In genomic region chr15:82530606-82531379, GRCh38 we compare ENCODE assay signal across 1 cellular context.
TF ChIP-seq lines count a peak whose summit lies in the region.

No MANE protein-coding gene starts in this region.

TF ChIP-seq in K562, 482 proteins besides CTCF, POLR2A, EP300 and RAD21 (continued from another document and continues in another):
- TF ChIP-seq RERE (CRISPR knock-in tag; IDR thresholded peaks at IDR 0.05; ENCODE audit: borderline replicate concordance) (no peak), MTA2 (IDR thresholded peaks at IDR 0.05; ENCODE audit: low read depth) (no peak), NBN (IDR thresholded peaks at IDR 0.05; ENCODE audit: low read depth) (0 out of 2 replicates have a peak, but pooled peaks have one; percentile 50), ZNF354B (CRISPR knock-in tag; IDR thresholded peaks at IDR 0.05) (no peak), ZNF134 (CRISPR knock-in tag; conservative IDR thresholded peaks at IDR 0.05) (no peak), MAX (CRISPR knock-in tag; IDR thresholded peaks at IDR 0.05) (0 out of 2 replicates have a peak, but pooled peaks have one; percentile 36), SIX5 (IDR thresholded peaks at IDR 0.05; ENCODE audit: borderline replicate concordance in 1 of 2, insufficient read depth in 1 of 2, low read depth in 1 of 2, low read length in 2 of 2) (no peak), TEAD1 (CRISPR knock-in tag; IDR thresholded peaks at IDR 0.05) (0 out of 4 replicates have a peak, but pooled peaks of 1 of the 2 experiments have one; percentile 24), DMBX1 (CRISPR knock-in tag; IDR thresholded peaks at IDR 0.05; ENCODE audit: borderline replicate concordance) (no peak), CREM (IDR thresholded peaks at IDR 0.05; ENCODE audit: low read depth) (no peak), CREB3 (tag; conservative IDR thresholded peaks at IDR 0.05; ENCODE audit: low read depth) (no peak), TFAP4 (CRISPR knock-in tag; IDR thresholded peaks at IDR 0.05; ENCODE audit: borderline replicate concordance) (peak; percentile 80), ZBTB7A (IDR thresholded peaks at IDR 0.05; ENCODE audit: borderline replicate concordance, control insufficient read depth, low read depth, low read length) (0 out of 2 replicates have a peak, but pooled peaks have one; percentile 19), XRCC4 (IDR thresholded peaks at IDR 0.05; ENCODE audit: extremely low read depth, insufficient read depth, insufficient read length) (no peak), TCF15 (CRISPR knock-in tag; IDR thresholded peaks at IDR 0.05) (no peak), ZBTB12 (CRISPR knock-in tag; IDR thresholded peaks at IDR 0.05) (no peak), GTF2B (IDR thresholded peaks at IDR 0.05; ENCODE audit: extremely low read depth, insufficient read length) (no peak), KAT7 (CRISPR knock-in tag; IDR thresholded peaks at IDR 0.05; ENCODE audit: borderline replicate concordance) (0 out of 2 replicates have a peak, but pooled peaks have one; percentile 34), KDM1A (IDR thresholded peaks at IDR 0.05) (no peak), PKNOX1 (IDR thresholded peaks at IDR 0.05) (peak; percentile 62), U2AF1 (optimal IDR thresholded peaks at IDR 0.05; ENCODE audit: low read depth, low read length) (no peak), ELF4 (CRISPR knock-in tag; IDR thresholded peaks at IDR 0.05) (peak; percentile 17; the same call in 1 of the 2 replicates), FOXJ2 (tag; IDR thresholded peaks at IDR 0.05) (no peak), CREB1 (IDR thresholded peaks at IDR 0.05) (no peak), CREB1 (CRISPR knock-in tag; IDR thresholded peaks at IDR 0.05) (peak; percentile 39; the same call in 1 of the 2 replicates), DPF2 (IDR thresholded peaks at IDR 0.05) (0 out of 2 replicates have a peak, but pooled peaks have one; percentile 37), KDM2B (CRISPR knock-in tag; IDR thresholded peaks at IDR 0.05) (no peak), ZFX (CRISPR knock-in tag; IDR thresholded peaks at IDR 0.05) (peak; percentile 39; the same call in 1 of the 2 replicates), ZNF507 (tag; conservative IDR thresholded peaks at IDR 0.05) (no peak), KLF16 (IDR thresholded peaks at IDR 0.05) (no peak), ZBTB26 (CRISPR knock-in tag; IDR thresholded peaks at IDR 0.05) (no peak), MYC (IDR thresholded peaks at IDR 0.05; ENCODE audit: low read depth, low read length) (0 out of 2 replicates have a peak, but pooled peaks have one; percentile 23), MYC (CRISPR knock-in tag; IDR thresholded peaks at IDR 0.05; ENCODE audit: borderline replicate concordance, low read depth) (no peak), TCF7L2 (IDR thresholded peaks at IDR 0.05; ENCODE audit: low read depth, low read length) (no peak), SMARCC2 (IDR thresholded peaks at IDR 0.05; ENCODE audit: low read depth) (no peak), NFIC (IDR thresholded peaks at IDR 0.05) (no peak), THAP7 (CRISPR knock-in tag; IDR thresholded peaks at IDR 0.05) (no peak), CBX5 (IDR thresholded peaks at IDR 0.05; ENCODE audit: borderline replicate concordance, low read depth) (no peak), HDGF (IDR thresholded peaks at IDR 0.05) (0 out of 2 replicates have a peak, but pooled peaks have one; percentile 38), CXXC5 (CRISPR knock-in tag; IDR thresholded peaks at IDR 0.05) (no peak), XRCC5 (IDR thresholded peaks at IDR 0.05; ENCODE audit: low read depth, low read length) (0 out of 2 replicates have a peak, but pooled peaks have one; percentile 46), MCM2 (IDR thresholded peaks at IDR 0.05; ENCODE audit: low read depth) (no peak), FOXO4 (CRISPR knock-in tag; IDR thresholded peaks at IDR 0.05) (no peak), NR0B1 (IDR thresholded peaks at IDR 0.05; ENCODE audit: partially characterized antibody) (no peak), NFE2 (IDR thresholded peaks at IDR 0.05; ENCODE audit: low read depth) (no peak), NRF1 (conservative IDR thresholded peaks at IDR 0.05 in 1 of 2, IDR thresholded peaks at IDR 0.05 in 1 of 2) (peak in 1 of 2 experiments; percentile 25; a peak in 1 of 4 replicates), USF2 (CRISPR knock-in tag; IDR thresholded peaks at IDR 0.05) (no peak)
